ENCODE assay signal across 8 cellular contexts in the genomic region with DNA sequence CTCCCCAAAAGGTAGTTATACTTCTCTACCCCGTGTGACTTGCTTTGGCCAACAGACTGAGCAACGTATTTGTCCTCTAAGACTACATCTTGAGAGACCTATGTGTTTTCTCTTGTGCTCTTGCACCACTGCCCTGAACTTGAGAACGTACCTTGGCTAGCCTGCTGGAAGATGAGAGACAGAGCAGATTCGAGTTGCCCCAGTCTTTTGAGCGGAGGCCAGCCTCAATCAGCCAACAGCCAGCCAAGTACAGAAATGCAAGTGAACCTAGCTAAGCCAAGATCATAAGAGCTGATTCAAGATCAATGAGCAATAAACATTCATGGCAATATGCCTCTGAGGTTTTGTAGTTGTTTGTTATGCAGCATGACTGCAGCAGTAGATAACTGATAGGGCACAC.
"Had no signal": no experiment of that assay in that cellular context is flagged by ENCODE, and none has a peak within 500 bp of the region (broad histone marks: within the 10 kb centered on the region; RNA-seq: fewer than 3 reads in every experiment).

No MANE protein-coding gene starts in this region.

- H3K27ac ChIP-seq: GM23248 had no signal

- ATAC-seq: HCT116, K562 had no signal

- H3K36me3 ChIP-seq: HAP-1 had no signal

- H3K4me3 ChIP-seq: GM23248, HAP-1, K562 had no signal

- H3K9ac ChIP-seq: GM23248 had no signal

- DNase-seq: GM23248, GOT3, H7, IMR-90, KG1 had no signal

- H3K9me3 ChIP-seq: HAP-1 had no signal

- H3K4me1 ChIP-seq: HAP-1 had no signal

- H2AFZ ChIP-seq: GM23248 had no signal
